Comparison of ENCODE assay signal across 9 cellular contexts in the genomic region with DNA sequence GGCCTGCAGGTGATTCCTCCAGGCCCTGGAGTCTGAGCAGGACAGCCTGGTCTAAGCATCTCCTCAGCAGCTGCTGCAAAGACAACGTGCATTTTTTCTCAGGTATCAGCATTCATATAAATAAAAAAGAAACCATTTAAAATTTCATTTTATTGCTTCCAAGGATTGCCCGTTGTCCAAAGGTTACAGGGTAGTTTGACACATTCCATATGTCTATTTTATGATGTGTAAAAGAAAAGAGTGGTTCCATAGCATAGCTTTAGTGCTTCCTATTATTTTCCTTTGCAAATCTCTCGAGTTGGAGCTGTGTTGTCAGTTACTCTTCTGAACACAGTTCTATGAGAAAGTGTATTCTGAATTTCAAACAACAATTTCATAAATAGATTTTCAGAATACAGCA. TPM values are rescaled to one million over a fixed set of nuclear protein-coding genes. Genes with fewer than 3 reads are reported as not detected.
"Had no signal": no experiment of that assay in that cellular context is flagged by ENCODE, and none has a peak within 500 bp of the region (broad histone marks: within the 10 kb centered on the region; RNA-seq: fewer than 3 reads in every experiment).

No MANE protein-coding gene starts in this region.

- H3K9me3 ChIP-seq: HAP-1 had no signal

- DNase-seq: GM23248, GOT3, H7, HFFc6, IMR-90 had no signal

- H3K9ac ChIP-seq: GM23248 had no signal

- H3K4me3 ChIP-seq: GM23248, HAP-1, K562 had no signal

- ATAC-seq: HCT116, K562 had no signal

- H3K27ac ChIP-seq: GM23248 had no signal

- H3K36me3 ChIP-seq: HAP-1 had no signal

- H3K4me1 ChIP-seq: HAP-1 had no signal

- FAIRE-seq: HTR-8/SVneo, K562 had no signal

- H2AFZ ChIP-seq: GM23248 had no signal

RNA-seq across cellular contexts. Expression of a gene that starts 7.2 kb away (rescaled TPM):
- total RNA-seq: GM23248 had no signal
- polyA plus RNA-seq: GM23248 had no signal
